Comparison of ENCODE assay signal across 1 cellular context in genomic region chr15:65869127-65869953, GRCh38.
A peak's percentile ranks its signal among the peaks of the same experiment; 100 is the strongest.
TF ChIP-seq lines count a peak whose summit lies in the region.

RAB11A (plus strand) TSS chr15:65869491; CDS start chr15:65869586, 95 bp downstream.

TF ChIP-seq in IMR-90, 13 proteins besides CTCF, POLR2A, EP300 and RAD21 (continued from another document):
- TF ChIP-seq USF2 (IDR thresholded peaks at IDR 0.05; ENCODE audit: low read depth, low read length) (no peak), BHLHE40 (IDR thresholded peaks at IDR 0.05; ENCODE audit: low read depth, low read length) (peak; percentile 20; the same call in 1 of the 2 replicates), NFE2L2 (IDR thresholded peaks at IDR 0.05; ENCODE audit: low read depth, low read length) (no peak), MXI1 (IDR thresholded peaks at IDR 0.05; ENCODE audit: borderline replicate concordance, low read depth, low read length) (peak; percentile 70; the same call in 1 of the 2 replicates), CEBPB (IDR thresholded peaks at IDR 0.05; ENCODE audit: low read depth, low read length) (no peak)
